23 cellular contexts compared by ENCODE assay signal in the genomic region with DNA sequence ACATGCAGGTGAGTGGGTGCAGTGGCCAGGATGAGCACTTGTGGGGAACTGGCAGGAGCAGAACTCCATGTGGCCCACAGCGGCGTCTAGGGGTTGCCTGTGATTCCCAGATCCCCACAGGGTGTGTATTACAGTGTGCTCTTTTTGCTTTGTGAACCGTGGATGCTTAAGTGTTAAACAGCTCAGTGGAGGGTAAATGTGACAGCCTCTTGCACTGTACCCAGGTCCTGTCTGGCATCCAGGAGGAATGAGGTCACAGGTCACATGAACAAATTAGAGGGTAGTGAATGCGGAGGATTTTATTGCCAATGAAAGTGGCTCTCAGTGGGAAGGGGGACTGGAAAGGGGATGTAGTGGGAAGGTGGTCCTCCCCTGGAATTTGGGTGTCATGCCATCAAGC.
"Had no signal": no experiment of that assay in that cellular context is flagged by ENCODE, and none has a peak within 500 bp of the region (broad histone marks: within the 10 kb centered on the region; RNA-seq: fewer than 3 reads in every experiment).

No MANE protein-coding gene starts in this region.

- FAIRE-seq: colon, kidney had no signal

- H3K27ac ChIP-seq: epithelial cell of prostate, esophagus squamous epithelium, hepatocyte, parathyroid adenoma, psoas muscle, right lobe of liver, tibial artery, upper lobe of left lung, vagina had no signal

- H3K4me3 Mint-ChIP-seq: dendritic cell treated with granulocyte-macrophage colony-stimulating factor and Interleukin-4, amounts not matched to agents 40 ng/mL and 50 ng/mL, for 4 days; effector memory CD8-positive, alpha-beta T cell; naive B cell; nephron progenitor cell had no signal

- H3K27ac Mint-ChIP-seq: dendritic cell treated with granulocyte-macrophage colony-stimulating factor and Interleukin-4, amounts not matched to agents 40 ng/mL and 50 ng/mL, for 4 days; effector memory CD8-positive, alpha-beta T cell had no signal

- H3K4me3 ChIP-seq: esophagus squamous epithelium, hepatocyte, lung, psoas muscle, right lobe of liver, tibial artery, upper lobe of left lung, vagina had no signal

- ATAC-seq: effector memory CD8-positive, alpha-beta T cell; left cardiac atrium; left ventricle myocardium superior had no signal

- H3K9me3 ChIP-seq: esophagus squamous epithelium, psoas muscle, right lobe of liver, tibial artery, vagina had no signal

- H3K27me3 ChIP-seq: esophagus squamous epithelium, hepatocyte, right lobe of liver, tibial artery, upper lobe of left lung, vagina had no signal

- H3K9me3 Mint-ChIP-seq: dendritic cell treated with granulocyte-macrophage colony-stimulating factor and Interleukin-4, amounts not matched to agents 40 ng/mL and 50 ng/mL, for 4 days; effector memory CD8-positive, alpha-beta T cell had no signal

- H3K4me1 Mint-ChIP-seq: naive B cell had no signal

- H3K36me3 ChIP-seq: esophagus squamous epithelium, right lobe of liver, tibial artery, upper lobe of left lung, vagina had no signal

- DNase-seq: effector memory CD8-positive, alpha-beta T cell; esophagus squamous epithelium; foreskin fibroblast; kidney; left cardiac atrium; left ventricle myocardium superior; mesendoderm; naive B cell; nephron progenitor cell; psoas muscle; retina; right lobe of liver; stimulated activated CD4-positive, alpha-beta T cell treated with anti-CD3 and anti-CD28 coated beads, Interleukin-4, amount 100 ng/mL, for 1 hour; stimulated activated naive CD4-positive, alpha-beta T cell; tibial artery; upper lobe of left lung had no signal

- H3K4me1 ChIP-seq: parathyroid adenoma, right lobe of liver, tibial artery, vagina had no signal

- H3K36me3 Mint-ChIP-seq: naive B cell had no signal

- H3K27me3 Mint-ChIP-seq: dendritic cell treated with granulocyte-macrophage colony-stimulating factor and Interleukin-4, amounts not matched to agents 40 ng/mL and 50 ng/mL, for 4 days; naive B cell had no signal
